In the genomic region with DNA sequence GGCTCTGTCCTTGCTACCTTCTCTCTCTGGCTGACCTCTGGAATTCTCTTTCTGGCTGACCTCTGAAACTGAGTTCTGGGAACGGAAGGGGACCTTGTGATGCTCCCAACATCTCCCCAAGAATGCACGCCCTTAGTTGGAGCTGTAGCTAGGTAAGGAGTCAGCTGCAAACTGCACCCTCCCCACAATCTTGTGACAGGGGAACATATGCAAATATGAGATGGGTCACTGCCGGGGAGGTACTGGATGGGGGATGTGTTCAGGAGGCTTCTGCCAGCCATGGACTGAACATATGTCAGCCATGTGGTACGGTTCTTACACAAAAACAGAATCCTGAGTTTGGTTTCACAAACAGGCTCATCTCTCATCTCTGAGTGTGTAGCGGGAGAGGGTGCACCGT, we compare ENCODE assay signal across 8 cellular contexts.
DNase-seq lines count a peak whose midpoint lies in the region; ATAC-seq lines count a peak whose summit lies in the region.

No MANE protein-coding gene starts in this region.

- ATAC-seq in GM19023 (IDR thresholded peaks at IDR 0.05; ENCODE audit: unreplicated experiment) (peak; percentile 99), HG02840 (IDR thresholded peaks at IDR 0.05; ENCODE audit: low FRiP score, unreplicated experiment) (peak; percentile 93)

- DNase-seq in DMS 273 (lab: John Stamatoyannopoulos, UW; ENCODE audit: unreplicated experiment) = peak; percentile 72
- DNase-seq in NCI-H526 (lab: John Stamatoyannopoulos, UW) = peak; percentile 30 to 68
- no peak for DNase-seq in NK-92 (lab: John Stamatoyannopoulos, UW; ENCODE audit: unreplicated experiment)
- DNase-seq in SHP77 (lab: John Stamatoyannopoulos, UW) = no peak
- no peak for DNase-seq in NCI-H82 treated with DMSO at 0.1 percent for 48 hours (lab: John Stamatoyannopoulos, UW; ENCODE audit: unreplicated experiment)
- DNase-seq in SW480 (ENCODE audit: low spot score) = no peak

Comparison
In these comparisons a context has a peak if more than half of its experiments do, and no peak if none do; other contexts are left out.
1. DNase-seq: peak in DMS 273 (single experiment) and NCI-H526 (2 of 2); none in NK-92 (single experiment), SHP77 (0 of 2), NCI-H82 treated with DMSO at 0.1 percent for 48 hours (single experiment) and SW480 (single experiment).